Comparison of ENCODE assay signal across 8 cellular contexts in the genomic region with DNA sequence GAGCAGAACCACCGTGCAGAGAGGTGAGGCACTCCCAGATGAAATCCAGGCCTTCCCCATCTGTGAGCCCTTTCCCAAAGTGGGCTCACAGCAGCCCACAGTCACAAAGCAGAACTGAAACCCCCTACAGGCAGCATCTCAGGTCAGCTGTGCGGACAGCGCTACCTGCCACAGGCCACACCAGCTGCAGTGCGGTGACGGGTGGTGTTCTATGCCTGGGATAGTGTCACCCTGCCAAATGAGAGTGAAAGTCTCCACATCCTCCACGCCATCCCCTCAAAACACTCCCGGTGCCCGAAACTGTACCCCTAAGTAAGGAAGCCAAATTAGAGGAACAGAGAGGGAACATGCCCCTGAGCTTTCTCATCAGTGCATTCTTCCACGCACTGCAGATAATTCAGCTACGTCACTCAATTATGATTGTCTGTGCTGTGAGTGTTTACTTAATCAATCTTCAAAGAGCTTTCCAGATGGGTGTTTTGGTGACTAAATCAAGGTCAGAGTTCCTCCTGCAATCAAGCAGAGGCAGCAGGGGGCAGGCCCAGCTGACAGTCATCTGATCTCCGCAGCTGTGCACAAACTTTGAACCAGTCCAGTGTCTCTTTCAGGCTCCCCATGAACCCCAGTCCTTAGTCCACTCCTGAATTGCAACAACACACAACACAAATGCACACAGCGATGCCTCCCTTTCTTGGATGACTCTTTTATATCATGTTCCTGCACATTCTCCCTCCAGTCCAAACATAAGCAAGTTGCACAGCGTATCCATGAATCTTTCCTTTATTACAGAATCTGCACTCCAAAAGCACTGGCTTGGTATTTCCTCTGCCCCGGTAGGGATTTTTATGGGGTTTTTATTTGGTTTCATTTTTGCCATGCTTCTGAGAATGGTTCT.
A peak's percentile ranks its signal among the peaks of the same experiment; 100 is the strongest.
DNase-seq lines count a peak whose midpoint lies in the region; ATAC-seq and TF ChIP-seq lines count a peak whose summit lies in the region.

No MANE protein-coding gene starts in this region.

- H3K27me3 Mint-ChIP-seq in MCF 10A (ENCODE audit: insufficient read depth, unreplicated experiment) = no peaks in the 10 kb centered on the region

- no peaks in the 10 kb centered on the region for H3K9me3 Mint-ChIP-seq in MCF 10A (ENCODE audit: unreplicated experiment)
- no peaks in the 10 kb centered on the region for H3K9me3 Mint-ChIP-seq in stimulated activated effector memory CD8-positive, alpha-beta T cell treated with anti-CD3 and anti-CD28 coated beads, Interleukin-12 subunit alpha, Interleukin-12 subunit beta, amount 100 ng/mL, for 72 hours

- peak overlapping the region; percentile 48 for H2AFZ ChIP-seq in SU-DHL-6 (ENCODE audit: low read depth, low read length, severe bottlenecking)

- no peaks in the 10 kb centered on the region for H3K9me3 ChIP-seq in DOHH2 (ENCODE audit: control insufficient read depth, insufficient read depth, low read length)
- no peaks in the 10 kb centered on the region for H3K9me3 ChIP-seq in SU-DHL-6 (ENCODE audit: insufficient read depth, low read length)
- H3K9me3 ChIP-seq in right lobe of liver = no peaks in the 10 kb centered on the region

- H3K79me2 ChIP-seq in DOHH2 (ENCODE audit: control insufficient read depth, low read length) = no peaks in the 10 kb centered on the region
- H3K79me2 ChIP-seq in SU-DHL-6 (ENCODE audit: insufficient read depth, low read length) = no peaks in the 10 kb centered on the region

- H3F3A ChIP-seq in DOHH2 (ENCODE audit: control insufficient read depth, insufficient read depth) = peaks cover 5% of the 10 kb centered on the region; the same call in 1 of the 2 replicates
- peaks cover 39% of the 10 kb centered on the region for H3F3A ChIP-seq in SU-DHL-6 (ENCODE audit: insufficient read depth)

- peak overlapping the region; percentile 96 for H3K27ac Mint-ChIP-seq in MCF 10A (ENCODE audit: low read depth, unreplicated experiment)
- H3K27ac Mint-ChIP-seq in stimulated activated effector memory CD8-positive, alpha-beta T cell treated with anti-CD3 and anti-CD28 coated beads, Interleukin-12 subunit alpha, Interleukin-12 subunit beta, amount 100 ng/mL, for 72 hours = peak overlapping the region; percentile 91

- no peaks in the 10 kb centered on the region for H3K36me3 Mint-ChIP-seq in MCF 10A (ENCODE audit: insufficient read depth, unreplicated experiment)
- peaks cover 19% of the 10 kb centered on the region for H3K36me3 Mint-ChIP-seq in stimulated activated effector memory CD8-positive, alpha-beta T cell treated with anti-CD3 and anti-CD28 coated beads, Interleukin-12 subunit alpha, Interleukin-12 subunit beta, amount 100 ng/mL, for 72 hours

- DNase-seq in MCF 10A (ENCODE audit: unreplicated experiment) (peak; percentile 68), right lobe of liver (peak; percentile 80 to 92 (median 88)), iPS-NIHi7 (ENCODE audit: extremely low spot score) (no peak)
- no peak for DNase-seq in stimulated activated effector memory CD8-positive, alpha-beta T cell treated with anti-CD3 and anti-CD28 coated beads, Interleukin-12 subunit alpha, Interleukin-12 subunit beta, amount 100 ng/mL, for 72 hours (ENCODE audit: low spot score in 2 of 2)

- H3K27me3 ChIP-seq in DOHH2 (ENCODE audit: control insufficient read depth, low read length) (no peaks in the 10 kb centered on the region), SU-DHL-6 (ENCODE audit: low read length) (no peaks in the 10 kb centered on the region), right lobe of liver (no peaks in the 10 kb centered on the region)

- peak overlapping the region; percentile 44 for H3K27ac ChIP-seq in DOHH2 (ENCODE audit: low read depth, low read length)
- peak overlapping the region; percentile 82 for H3K27ac ChIP-seq in SU-DHL-6 (ENCODE audit: low read depth, low read length)
- peak overlapping the region; percentile 95 to 99 (median 98) for H3K27ac ChIP-seq in right lobe of liver

- H3K4me1 Mint-ChIP-seq in MCF 10A (ENCODE audit: insufficient read depth, unreplicated experiment) = peaks cover 50% of the 10 kb centered on the region
- peaks cover 69% of the 10 kb centered on the region for H3K4me1 Mint-ChIP-seq in stimulated activated effector memory CD8-positive, alpha-beta T cell treated with anti-CD3 and anti-CD28 coated beads, Interleukin-12 subunit alpha, Interleukin-12 subunit beta, amount 100 ng/mL, for 72 hours

- intact Hi-C loops in MCF 10A (cut with micrococcal nuclease) = no loop called here
- intact Hi-C loops in right lobe of liver (cut with DNase I) = loop anchor here (5.0 to 10.0 kb wide), 4 partner anchors 94 to 444 kb away; partner anchors contain the start of gene IRF2BP2 (in 1 of the 2)

- H3K4me1 ChIP-seq in DOHH2 (ENCODE audit: control insufficient read depth, low read length) (peaks cover 49% of the 10 kb centered on the region), right lobe of liver (peaks cover 0 to 69% (median 33%) of the 10 kb centered on the region in 4 donors)

- CTCF ChIA-PET in MCF 10A (lab: Yijun Ruan, JAX) = interaction anchor here (0.6 to 1.3 kb wide), 2 partner anchors 10 to 76 kb away, joined by 3 to 6 read pairs; no protein-coding TSS in a partner anchor

- TF ChIP-seq POLR2A in right lobe of liver (IDR thresholded peaks at IDR 0.05) = peak; percentile 21

- no TSS peak for BruUV-seq in MCF 10A (replicated peaks; lab: Mats Ljungman, UMichigan)

- peak overlapping the region; percentile 50 for H3K4me2 ChIP-seq in DOHH2 (ENCODE audit: low read length)
- peak overlapping the region; percentile 68 for H3K4me2 ChIP-seq in SU-DHL-6 (ENCODE audit: low read depth, low read length, poor library complexity, severe bottlenecking)

- TF ChIP-seq CTCF in DOHH2 (IDR thresholded peaks at IDR 0.05; ENCODE audit: low read depth, low read length, poor library complexity, severe bottlenecking) (no peak), SU-DHL-6 (IDR thresholded peaks at IDR 0.05; ENCODE audit: insufficient read depth, low read length, poor library complexity, severe bottlenecking) (no peak), MCF 10A (IDR thresholded peaks at IDR 0.05; ENCODE audit: unreplicated experiment) (no peak), right lobe of liver (IDR thresholded peaks at IDR 0.05) (peak in 2 of 4 donors; percentile 5 to 11)

- POLR2A ChIA-PET in MCF 10A (lab: Yijun Ruan, JAX) = interaction anchor here (0.7 to 3.2 kb wide), 8 partner anchors 10 to 484 kb away, joined by 3 to 30 read pairs (median 4); no protein-coding TSS in a partner anchor

- H3K9me2 ChIP-seq in DOHH2 (replicated peaks; ENCODE audit: control insufficient read depth, low read length) (no peaks in the 10 kb centered on the region), SU-DHL-6 (replicated peaks; ENCODE audit: insufficient read depth, low read length) (no peaks in the 10 kb centered on the region)

- H3K36me3 ChIP-seq in DOHH2 (ENCODE audit: control insufficient read depth, low read length) (no peaks in the 10 kb centered on the region), SU-DHL-6 (ENCODE audit: low read length) (no peaks in the 10 kb centered on the region), right lobe of liver (no peaks in the 10 kb centered on the region)

- ATAC-seq in GM19467 (IDR thresholded peaks at IDR 0.05; ENCODE audit: unreplicated experiment) = peak; percentile 71
- peak; percentile 54 for ATAC-seq in HG03565 (IDR thresholded peaks at IDR 0.05; ENCODE audit: unreplicated experiment)
- peak; percentile 39 to 71 (median 54) for ATAC-seq in right lobe of liver
- peak; percentile 69 for ATAC-seq in stimulated activated effector memory CD8-positive, alpha-beta T cell treated with anti-CD3 and anti-CD28 coated beads, Interleukin-12 subunit alpha, Interleukin-12 subunit beta, amount 100 ng/mL, for 72 hours

- H3K9ac ChIP-seq in SU-DHL-6 (ENCODE audit: low read length) = peak overlapping the region; percentile 42

- H3K4me3 ChIP-seq in DOHH2 (ENCODE audit: low read length) (peak overlapping the region; percentile 15), SU-DHL-6 (ENCODE audit: insufficient read depth, low read length, poor library complexity, severe bottlenecking) (peak overlapping the region; percentile 33), right lobe of liver (peak overlapping the region in 1 of 3 donors; percentile 5)

- H3K4me3 Mint-ChIP-seq in MCF 10A (ENCODE audit: unreplicated experiment) = peak overlapping the region; percentile 20
- H3K4me3 Mint-ChIP-seq in stimulated activated effector memory CD8-positive, alpha-beta T cell treated with anti-CD3 and anti-CD28 coated beads, Interleukin-12 subunit alpha, Interleukin-12 subunit beta, amount 100 ng/mL, for 72 hours = peak overlapping the region; percentile 72

- H4K20me1 ChIP-seq in DOHH2 (ENCODE audit: control insufficient read depth, insufficient read depth, low read depth, low read length) (no peaks in the 10 kb centered on the region), SU-DHL-6 (ENCODE audit: low read depth, low read length) (no peaks in the 10 kb centered on the region)

- WGBS in right lobe of liver (ENCODE audit: insufficient coverage, low coverage, low lambda C conversion rate, missing lambda C conversion rate) = 4% methylated on average over 12 of the region's 14 CpGs

Comparison
In these comparisons a context has a peak if more than half of its experiments do, and no peak if none do; other contexts are left out.
1. H3K27ac ChIP-seq: peak in every context shown above with its lines; median percentile 98 in right lobe of liver; 82 in SU-DHL-6; 44 in DOHH2.
2. DNase-seq: peak in MCF 10A (single experiment) and right lobe of liver (3 of 3); none in stimulated activated effector memory CD8-positive, alpha-beta T cell treated with anti-CD3 and anti-CD28 coated beads, Interleukin-12 subunit alpha, Interleukin-12 subunit beta, amount 100 ng/mL, for 72 hours (0 of 2) and iPS-NIHi7 (single experiment).
3. Peak in every context shown above with its lines, with median percentiles within 50 percentile points of each other: ATAC-seq.